1 cellular context compared by ENCODE assay signal in the genomic region with DNA sequence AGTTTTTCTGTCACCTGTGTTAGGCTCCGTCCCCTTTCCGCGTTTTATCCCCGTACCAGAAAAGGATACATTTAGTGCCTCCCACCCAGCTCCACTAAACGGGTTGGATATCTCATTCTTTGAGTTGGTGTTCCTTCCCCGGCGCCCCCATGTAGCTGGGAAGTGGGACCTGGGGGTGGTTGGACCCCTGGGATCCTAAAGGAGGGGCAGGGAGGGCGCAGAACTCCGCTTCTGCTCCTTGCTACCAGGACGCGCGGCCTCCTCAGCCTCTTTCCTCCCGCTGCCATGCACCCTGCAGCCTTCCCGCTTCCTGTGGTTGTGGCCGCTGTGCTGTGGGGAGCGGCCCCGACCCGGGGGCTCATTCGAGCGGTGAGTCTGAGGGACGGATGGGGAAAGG.
TF ChIP-seq lines count a peak whose summit lies in the region.

No MANE protein-coding gene starts in this region.

TF ChIP-seq in K562, 482 proteins besides CTCF, POLR2A, EP300 and RAD21:
- TF ChIP-seq MAZ (CRISPR knock-in tag; conservative IDR thresholded peaks at IDR 0.05 in 1 of 2, IDR thresholded peaks at IDR 0.05 in 1 of 2), result 0 out of 4 replicates have a peak, but pooled peaks of 1 of the 2 experiments have one; percentile 7
- 0 out of 2 replicates have a peak, but pooled peaks have one; percentile 28 for TF ChIP-seq ETV5 (CRISPR knock-in tag; IDR thresholded peaks at IDR 0.05; ENCODE audit: low read depth)
- peak; percentile 81 for TF ChIP-seq GABPA (tag; conservative IDR thresholded peaks at IDR 0.05; ENCODE audit: low read depth)
- TF ChIP-seq ZNF133 (CRISPR knock-in tag; IDR thresholded peaks at IDR 0.05), result no peak
- no peak for TF ChIP-seq ZNF311 (CRISPR knock-in tag; IDR thresholded peaks at IDR 0.05)
- peak in 1 of 3 experiments; percentile 14 for TF ChIP-seq YY1 (IDR thresholded peaks at IDR 0.05; ENCODE audit: borderline replicate concordance in 1 of 3, control insufficient read depth in 1 of 3, extremely low read depth in 1 of 3, insufficient read depth in 3 of 3, insufficient read length in 1 of 3, insufficient replicate concordance in 2 of 3, low read depth in 1 of 3, low read length in 2 of 3)
- TF ChIP-seq, protein P1, sequence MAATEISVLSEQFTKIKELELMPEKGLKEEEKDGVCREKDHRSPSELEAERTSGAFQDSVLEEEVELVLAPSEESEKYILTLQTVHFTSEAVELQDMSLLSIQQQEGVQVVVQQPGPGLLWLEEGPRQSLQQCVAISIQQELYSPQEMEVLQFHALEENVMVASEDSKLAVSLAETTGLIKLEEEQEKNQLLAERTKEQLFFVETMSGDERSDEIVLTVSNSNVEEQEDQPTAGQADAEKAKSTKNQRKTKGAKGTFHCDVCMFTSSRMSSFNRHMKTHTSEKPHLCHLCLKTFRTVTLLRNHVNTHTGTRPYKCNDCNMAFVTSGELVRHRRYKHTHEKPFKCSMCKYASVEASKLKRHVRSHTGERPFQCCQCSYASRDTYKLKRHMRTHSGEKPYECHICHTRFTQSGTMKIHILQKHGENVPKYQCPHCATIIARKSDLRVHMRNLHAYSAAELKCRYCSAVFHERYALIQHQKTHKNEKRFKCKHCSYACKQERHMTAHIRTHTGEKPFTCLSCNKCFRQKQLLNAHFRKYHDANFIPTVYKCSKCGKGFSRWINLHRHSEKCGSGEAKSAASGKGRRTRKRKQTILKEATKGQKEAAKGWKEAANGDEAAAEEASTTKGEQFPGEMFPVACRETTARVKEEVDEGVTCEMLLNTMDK (IDR thresholded peaks at IDR 0.05; ENCODE audit: borderline replicate concordance, insufficient read depth, low read depth, low read length, poor library complexity, severe bottlenecking), result no peak
- no peak for TF ChIP-seq PYGO2 (tag; IDR thresholded peaks at IDR 0.05)
- no peak for TF ChIP-seq BRD4 (IDR thresholded peaks at IDR 0.05)
- TF ChIP-seq FOXJ2 (tag; IDR thresholded peaks at IDR 0.05), result no peak
- TF ChIP-seq, protein P2, sequence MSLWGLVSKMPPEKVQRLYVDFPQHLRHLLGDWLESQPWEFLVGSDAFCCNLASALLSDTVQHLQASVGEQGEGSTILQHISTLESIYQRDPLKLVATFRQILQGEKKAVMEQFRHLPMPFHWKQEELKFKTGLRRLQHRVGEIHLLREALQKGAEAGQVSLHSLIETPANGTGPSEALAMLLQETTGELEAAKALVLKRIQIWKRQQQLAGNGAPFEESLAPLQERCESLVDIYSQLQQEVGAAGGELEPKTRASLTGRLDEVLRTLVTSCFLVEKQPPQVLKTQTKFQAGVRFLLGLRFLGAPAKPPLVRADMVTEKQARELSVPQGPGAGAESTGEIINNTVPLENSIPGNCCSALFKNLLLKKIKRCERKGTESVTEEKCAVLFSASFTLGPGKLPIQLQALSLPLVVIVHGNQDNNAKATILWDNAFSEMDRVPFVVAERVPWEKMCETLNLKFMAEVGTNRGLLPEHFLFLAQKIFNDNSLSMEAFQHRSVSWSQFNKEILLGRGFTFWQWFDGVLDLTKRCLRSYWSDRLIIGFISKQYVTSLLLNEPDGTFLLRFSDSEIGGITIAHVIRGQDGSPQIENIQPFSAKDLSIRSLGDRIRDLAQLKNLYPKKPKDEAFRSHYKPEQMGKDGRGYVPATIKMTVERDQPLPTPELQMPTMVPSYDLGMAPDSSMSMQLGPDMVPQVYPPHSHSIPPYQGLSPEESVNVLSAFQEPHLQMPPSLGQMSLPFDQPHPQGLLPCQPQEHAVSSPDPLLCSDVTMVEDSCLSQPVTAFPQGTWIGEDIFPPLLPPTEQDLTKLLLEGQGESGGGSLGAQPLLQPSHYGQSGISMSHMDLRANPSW (CRISPR knock-in tag; IDR thresholded peaks at IDR 0.05), result no peak
- TF ChIP-seq RBFOX2 (IDR thresholded peaks at IDR 0.05; ENCODE audit: low read depth, low read length), result 0 out of 2 replicates have a peak, but pooled peaks have one; percentile 9
- TF ChIP-seq, protein P3, sequence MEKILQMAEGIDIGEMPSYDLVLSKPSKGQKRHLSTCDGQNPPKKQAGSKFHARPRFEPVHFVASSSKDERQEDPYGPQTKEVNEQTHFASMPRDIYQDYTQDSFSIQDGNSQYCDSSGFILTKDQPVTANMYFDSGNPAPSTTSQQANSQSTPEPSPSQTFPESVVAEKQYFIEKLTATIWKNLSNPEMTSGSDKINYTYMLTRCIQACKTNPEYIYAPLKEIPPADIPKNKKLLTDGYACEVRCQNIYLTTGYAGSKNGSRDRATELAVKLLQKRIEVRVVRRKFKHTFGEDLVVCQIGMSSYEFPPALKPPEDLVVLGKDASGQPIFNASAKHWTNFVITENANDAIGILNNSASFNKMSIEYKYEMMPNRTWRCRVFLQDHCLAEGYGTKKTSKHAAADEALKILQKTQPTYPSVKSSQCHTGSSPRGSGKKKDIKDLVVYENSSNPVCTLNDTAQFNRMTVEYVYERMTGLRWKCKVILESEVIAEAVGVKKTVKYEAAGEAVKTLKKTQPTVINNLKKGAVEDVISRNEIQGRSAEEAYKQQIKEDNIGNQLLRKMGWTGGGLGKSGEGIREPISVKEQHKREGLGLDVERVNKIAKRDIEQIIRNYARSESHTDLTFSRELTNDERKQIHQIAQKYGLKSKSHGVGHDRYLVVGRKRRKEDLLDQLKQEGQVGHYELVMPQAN (IDR thresholded peaks at IDR 0.05; ENCODE audit: borderline replicate concordance), result peak; percentile 54; the same call in 1 of the 2 replicates
- TF ChIP-seq, protein P4, sequence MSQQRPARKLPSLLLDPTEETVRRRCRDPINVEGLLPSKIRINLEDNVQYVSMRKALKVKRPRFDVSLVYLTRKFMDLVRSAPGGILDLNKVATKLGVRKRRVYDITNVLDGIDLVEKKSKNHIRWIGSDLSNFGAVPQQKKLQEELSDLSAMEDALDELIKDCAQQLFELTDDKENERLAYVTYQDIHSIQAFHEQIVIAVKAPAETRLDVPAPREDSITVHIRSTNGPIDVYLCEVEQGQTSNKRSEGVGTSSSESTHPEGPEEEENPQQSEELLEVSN (IDR thresholded peaks at IDR 0.05; ENCODE audit: borderline replicate concordance in 1 of 2, extremely low read depth in 1 of 2, insufficient read depth in 1 of 2, insufficient read length in 1 of 2, low read depth in 1 of 2, low read length in 1 of 2, poor library complexity in 1 of 2, severe bottlenecking in 1 of 2), result peak in 1 of 2 experiments; percentile 10
- peak; percentile 44 for TF ChIP-seq CHD1 (IDR thresholded peaks at IDR 0.05; ENCODE audit: low read length)
- peak; percentile 11 for TF ChIP-seq RBBP5 (IDR thresholded peaks at IDR 0.05; ENCODE audit: borderline replicate concordance, insufficient read depth, low read length, poor library complexity, severe bottlenecking)
- no peak for TF ChIP-seq ZNF785 (CRISPR knock-in tag; IDR thresholded peaks at IDR 0.05)
- peak; percentile 75 for TF ChIP-seq POLR2G (IDR thresholded peaks at IDR 0.05; ENCODE audit: low read depth, low read length)
- TF ChIP-seq PHF8 (IDR thresholded peaks at IDR 0.05; ENCODE audit: borderline replicate concordance, low read length), result peak; percentile 8; the same call in 1 of the 2 replicates
- no peak for TF ChIP-seq SETDB1 (IDR thresholded peaks at IDR 0.05; ENCODE audit: low read length)
- TF ChIP-seq, protein P5, sequence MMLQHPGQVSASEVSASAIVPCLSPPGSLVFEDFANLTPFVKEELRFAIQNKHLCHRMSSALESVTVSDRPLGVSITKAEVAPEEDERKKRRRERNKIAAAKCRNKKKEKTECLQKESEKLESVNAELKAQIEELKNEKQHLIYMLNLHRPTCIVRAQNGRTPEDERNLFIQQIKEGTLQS (IDR thresholded peaks at IDR 0.05), result no peak
- TF ChIP-seq, protein P5 (CRISPR knock-in tag; conservative IDR thresholded peaks at IDR 0.05), result no peak
- TF ChIP-seq CXXC5 (CRISPR knock-in tag; IDR thresholded peaks at IDR 0.05), result no peak
- TF ChIP-seq, protein P6, sequence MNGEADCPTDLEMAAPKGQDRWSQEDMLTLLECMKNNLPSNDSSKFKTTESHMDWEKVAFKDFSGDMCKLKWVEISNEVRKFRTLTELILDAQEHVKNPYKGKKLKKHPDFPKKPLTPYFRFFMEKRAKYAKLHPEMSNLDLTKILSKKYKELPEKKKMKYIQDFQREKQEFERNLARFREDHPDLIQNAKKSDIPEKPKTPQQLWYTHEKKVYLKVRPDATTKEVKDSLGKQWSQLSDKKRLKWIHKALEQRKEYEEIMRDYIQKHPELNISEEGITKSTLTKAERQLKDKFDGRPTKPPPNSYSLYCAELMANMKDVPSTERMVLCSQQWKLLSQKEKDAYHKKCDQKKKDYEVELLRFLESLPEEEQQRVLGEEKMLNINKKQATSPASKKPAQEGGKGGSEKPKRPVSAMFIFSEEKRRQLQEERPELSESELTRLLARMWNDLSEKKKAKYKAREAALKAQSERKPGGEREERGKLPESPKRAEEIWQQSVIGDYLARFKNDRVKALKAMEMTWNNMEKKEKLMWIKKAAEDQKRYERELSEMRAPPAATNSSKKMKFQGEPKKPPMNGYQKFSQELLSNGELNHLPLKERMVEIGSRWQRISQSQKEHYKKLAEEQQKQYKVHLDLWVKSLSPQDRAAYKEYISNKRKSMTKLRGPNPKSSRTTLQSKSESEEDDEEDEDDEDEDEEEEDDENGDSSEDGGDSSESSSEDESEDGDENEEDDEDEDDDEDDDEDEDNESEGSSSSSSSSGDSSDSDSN (IDR thresholded peaks at IDR 0.05; ENCODE audit: borderline replicate concordance in 1 of 2, low read depth in 2 of 2, low read length in 2 of 2), result 0 out of 4 replicates have a peak, but pooled peaks of 1 of the 2 experiments have one; percentile 42
